Comparison of ENCODE assay signal across 16 cellular contexts in the genomic region with DNA sequence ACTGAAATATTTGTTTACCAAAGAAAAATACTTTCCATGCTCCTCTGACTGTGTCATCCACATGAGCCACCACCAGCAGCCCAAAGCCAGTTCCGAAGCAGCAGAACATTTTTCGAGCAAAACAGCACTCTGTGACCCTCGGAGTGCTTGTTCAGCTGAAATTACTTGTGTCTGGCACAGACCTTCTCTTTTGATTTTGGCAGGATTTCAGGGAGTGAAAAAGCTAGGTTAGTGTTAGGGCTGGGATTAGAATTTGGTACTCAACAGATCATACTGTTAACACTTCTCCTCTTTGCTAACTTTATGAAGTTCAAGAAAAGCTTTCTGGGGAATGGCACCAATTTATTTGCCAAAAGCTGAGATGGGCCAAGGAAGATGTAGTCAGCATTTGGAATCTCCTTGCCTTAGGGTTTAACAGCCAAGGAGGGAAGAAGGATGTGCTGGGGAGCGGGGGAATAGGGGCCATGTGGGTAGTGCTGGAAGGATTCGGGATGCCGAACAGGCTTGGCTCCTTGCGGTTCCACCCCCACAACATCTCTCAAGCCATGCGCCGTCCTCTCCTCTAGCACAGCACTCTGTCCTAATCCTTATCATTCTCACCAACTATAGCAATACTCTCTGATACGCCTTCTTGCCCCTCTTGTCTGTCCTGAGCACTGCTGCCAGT. TPM values are rescaled to one million over a fixed set of nuclear protein-coding genes. Genes with fewer than 3 reads are reported as not detected.
DNase-seq lines count a peak whose midpoint lies in the region; FAIRE-seq and TF ChIP-seq lines count a peak whose summit lies in the region.
"Had no signal": no experiment of that assay in that cellular context is flagged by ENCODE, and none has a peak within 500 bp of the region (broad histone marks: within the 10 kb centered on the region; RNA-seq: fewer than 3 reads in every experiment).

No MANE protein-coding gene starts in this region.

- 2 to 3% methylated on average over 10 of the region's 10 CpGs for WGBS in GM23248 (ENCODE audit: low coverage in 1 of 2, low lambda C conversion rate in 2 of 2, missing lambda C conversion rate in 2 of 2), 2 experiments
- 80% methylated on average over 10 of the region's 10 CpGs for WGBS in sigmoid colon, 2 donors
- WGBS in spleen, 5 donors: 68 to 91% (median 85%) methylated on average over 10 of the region's 10 CpGs

- no peaks in the 10 kb centered on the region for H3K9me2 ChIP-seq in GM23248 (ENCODE audit: insufficient read depth)

- TF ChIP-seq EP300 in sigmoid colon (IDR thresholded peaks at IDR 0.05): no peak

- in situ Hi-C loops in GM23248 (cut with MboI): loop anchor here (25.0 kb wide), 1 partner anchor 819 kb away; a partner anchor contains a TSS

- TF ChIP-seq POLR2A in sigmoid colon (IDR thresholded peaks at IDR 0.05) (no peak), spleen (IDR thresholded peaks at IDR 0.05) (no peak)

- H3K27me3 ChIP-seq in GM23248 (replicated peaks; ENCODE audit: insufficient read depth): no peaks in the 10 kb centered on the region
- H3K27me3 ChIP-seq in bronchial epithelial cell (ENCODE audit: control insufficient read depth, insufficient read depth, low read length): peaks cover 2% of the 10 kb centered on the region
- H3K27me3 ChIP-seq in sigmoid colon: no peaks in the 10 kb centered on the region
- H3K27me3 ChIP-seq in spleen (replicated peaks in 1 of 7): no peaks in the 10 kb centered on the region

- TF ChIP-seq CTCF in bronchial epithelial cell (IDR thresholded peaks at IDR 0.05; ENCODE audit: insufficient read depth, low read length, severe bottlenecking): no peak
- no peak for TF ChIP-seq CTCF in sigmoid colon (IDR thresholded peaks at IDR 0.05)
- no peak for TF ChIP-seq CTCF in spleen (IDR thresholded peaks at IDR 0.05 in 8 of 11, conservative IDR thresholded peaks at IDR 0.05 in 3 of 11)

- DNase-seq in GM23248 (peak; percentile 81), bronchial epithelial cell (ENCODE audit: low read depth) (no peak), kidney tubule cell (ENCODE audit: low spot score) (peak; percentile 11), superior temporal gyrus (ENCODE audit: extremely low spot score) (peak; percentile 53), DMS79 treated with DMSO at 0.1 percent for 48 hours (lab: John Stamatoyannopoulos, UW) (no peak), sigmoid colon (no peak), spleen (no peak)
- DNase-seq: activated CD4-positive, alpha-beta T cell treated with anti-CD3 and anti-CD28 coated beads for 1 hour; dermis blood vessel endothelial cell; foreskin keratinocyte; GDM1; NCI-H146; NCI-H510A; psoas muscle; stimulated activated CD4-positive, alpha-beta T cell treated with anti-CD3 and anti-CD28 coated beads, Interleukin-4, amount 100 ng/mL, for 1 hour; T-helper 1 cell had no signal

- peak overlapping the region; percentile 33 for H3K9ac ChIP-seq in GM23248

- H3K4me1 ChIP-seq in GM23248 (ENCODE audit: insufficient read depth) (peaks cover 27% of the 10 kb centered on the region), sigmoid colon (peaks cover 0 to 4% (median 0%) of the 10 kb centered on the region in 4 donors), spleen (no peaks in the 10 kb centered on the region)
- H3K4me1 ChIP-seq: foreskin keratinocyte, psoas muscle had no signal

- intact Hi-C loops in sigmoid colon (cut with DNase I) (no loop called here), spleen (cut with DNase I; ENCODE audit: low total_unique reads) (loop anchor here (5.0 kb wide), 1 partner anchor 624 kb away; no protein-coding TSS in a partner anchor)

- no peaks in the 10 kb centered on the region for H3K9me3 ChIP-seq in GM23248 (ENCODE audit: low read depth)
- no peaks in the 10 kb centered on the region for H3K9me3 ChIP-seq in sigmoid colon
- no peaks in the 10 kb centered on the region for H3K9me3 ChIP-seq in spleen
- H3K9me3 ChIP-seq: psoas muscle had no signal

- peak; percentile 23 for FAIRE-seq in bronchial epithelial cell (lab: Jason Lieb, UNC)

- H3K27ac ChIP-seq in GM23248: peak overlapping the region; percentile 47
- no peak overlapping the region for H3K27ac ChIP-seq in sigmoid colon
- H3K27ac ChIP-seq in spleen: no peak overlapping the region
- H3K27ac ChIP-seq: foreskin keratinocyte, psoas muscle had no signal

- H4K20me1 ChIP-seq in GM23248 (ENCODE audit: insufficient read depth): no peaks in the 10 kb centered on the region

- H3K4me2 ChIP-seq in GM23248 (ENCODE audit: unreplicated experiment): peak overlapping the region; percentile 77

- no peaks in the 10 kb centered on the region for H3K79me2 ChIP-seq in GM23248 (ENCODE audit: insufficient read depth)

- H2AFZ ChIP-seq in GM23248: peak overlapping the region; percentile 40; the same call in 1 of the 2 replicates

- H3F3A ChIP-seq in GM23248 (ENCODE audit: insufficient read depth): peaks cover 35% of the 10 kb centered on the region

- H3K4me3 ChIP-seq in GM23248 (peak overlapping the region; percentile 44), bronchial epithelial cell (ENCODE audit: low read depth, low read length) (no peak overlapping the region), sigmoid colon (no peak overlapping the region), spleen (no peak overlapping the region)
- H3K4me3 ChIP-seq: psoas muscle had no signal

- H3K36me3 ChIP-seq in GM23248 (ENCODE audit: low read depth): no peaks in the 10 kb centered on the region
- H3K36me3 ChIP-seq in bronchial epithelial cell (ENCODE audit: control insufficient read depth, insufficient read depth, low read length): no peaks in the 10 kb centered on the region
- H3K36me3 ChIP-seq in sigmoid colon: no peaks in the 10 kb centered on the region
- no peaks in the 10 kb centered on the region for H3K36me3 ChIP-seq in spleen

RNA-seq across cellular contexts. Expression of a gene that starts 55.1 kb away (rescaled TPM):
- 138 and 183 TPM in 2 replicates for total RNA-seq in GM23248 (2014; rRNA removed; shearing (Covaris generic))
- polyA plus RNA-seq in GM23248 (2016; fragmentation: Nextera tagmentation; extraction: Ambion mirVana) (111 and 112 TPM in 2 replicates), sigmoid colon (10 to 100 TPM; 62.5 to 86.7 (median 64.0) TPM), spleen (100 to 1,000 TPM; 101 to 113 (median 110) TPM)
- total RNA-seq in bronchial epithelial cell (192 and 202 TPM in 2 replicates), sigmoid colon (100 to 1,000 TPM; 113 to 159 (median 123) TPM), spleen (100 to 1,000 TPM; 136 to 235 (median 147) TPM)

Comparison
In these comparisons a context has a peak if more than half of its experiments do, and no peak if none do; other contexts are left out.
1. DNase-seq: peak in GM23248 (single experiment), kidney tubule cell (single experiment) and superior temporal gyrus (single experiment); none in bronchial epithelial cell (single experiment), DMS79 treated with DMSO at 0.1 percent for 48 hours (single experiment), sigmoid colon (single experiment) and spleen (single experiment).